ENCODE assay signal across 14 cellular contexts in the genomic region with DNA sequence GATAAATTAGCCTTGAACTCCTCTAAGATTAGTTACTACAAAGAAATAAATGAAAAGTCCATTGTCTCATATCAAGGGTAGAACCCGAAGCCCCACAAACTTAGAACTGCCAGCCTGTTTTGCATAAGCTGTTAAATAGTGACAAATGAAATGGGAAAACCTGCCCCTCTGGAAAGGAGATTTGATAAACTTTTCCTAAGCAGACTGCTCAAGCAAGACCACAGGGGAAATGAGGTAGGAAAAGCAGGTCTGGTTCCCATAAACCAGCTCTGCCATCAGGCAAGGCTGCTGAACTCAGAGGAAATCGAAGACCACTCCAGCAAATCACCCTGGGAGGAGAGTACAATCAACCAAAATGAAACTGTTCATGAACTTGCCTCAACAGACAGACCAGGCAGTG.
A peak's percentile ranks its signal among the peaks of the same experiment; 100 is the strongest.
DNase-seq lines count a peak whose midpoint lies in the region; ATAC-seq and TF ChIP-seq lines count a peak whose summit lies in the region.
"Had no signal": no experiment of that assay in that cellular context is flagged by ENCODE, and none has a peak within 500 bp of the region (broad histone marks: within the 10 kb centered on the region; RNA-seq: fewer than 3 reads in every experiment).

No MANE protein-coding gene starts in this region.

- WGBS in GM23248 (ENCODE audit: low coverage in 1 of 2, low lambda C conversion rate in 2 of 2, missing lambda C conversion rate in 2 of 2), 2 experiments = 3 to 10% methylated on average over 2 of the region's 2 CpGs

- no peaks in the 10 kb centered on the region for H3K9me2 ChIP-seq in GM23248 (ENCODE audit: insufficient read depth)

- H3K4me1 Mint-ChIP-seq in immature natural killer cell = peaks cover 49 to 56% of the 10 kb centered on the region in 2 donors
- H3K4me1 Mint-ChIP-seq in progenitor cell of endocrine pancreas (ENCODE audit: low read depth) = peaks cover 45% of the 10 kb centered on the region

- H3K27me3 ChIP-seq in GM23248 (replicated peaks; ENCODE audit: insufficient read depth) = no peaks in the 10 kb centered on the region
- H3K27me3 ChIP-seq: BLaER1 had no signal

- H3K27ac Mint-ChIP-seq in immature natural killer cell = peak overlapping the region; percentile 56 to 92 (median 80)
- peak overlapping the region; percentile 47 for H3K27ac Mint-ChIP-seq in progenitor cell of endocrine pancreas

- no peaks in the 10 kb centered on the region for H3K4me1 ChIP-seq in GM23248 (ENCODE audit: insufficient read depth)
- H3K4me1 ChIP-seq: BLaER1 had no signal

- H3K4me3 ChIP-seq in GM23248 = no peak overlapping the region
- H3K4me3 ChIP-seq: BLaER1 had no signal

- DNase-seq in NCI-H510A treated with DMSO at 0.1 percent for 48 hours (lab: John Stamatoyannopoulos, UW) (peak; percentile 14), NCI-H510A (lab: John Stamatoyannopoulos, UW) (no peak), NCI-H526 (lab: John Stamatoyannopoulos, UW) (peak; percentile 80 to 85), immature natural killer cell (no peak), progenitor cell of endocrine pancreas (ENCODE audit: low spot score, unreplicated experiment) (no peak), NCI-H2227 (lab: John Stamatoyannopoulos, UW; ENCODE audit: unreplicated experiment) (no peak), GM23248 (no peak)
- DNase-seq: 8988T, AML-193, GF-D8, GOT3, H9 had no signal

- no peaks in the 10 kb centered on the region for H3K9me3 ChIP-seq in GM23248 (ENCODE audit: low read depth)

- H3K27me3 Mint-ChIP-seq in immature natural killer cell (ENCODE audit: low read depth in 3 of 3) = peaks cover 0 to 1% (median 0%) of the 10 kb centered on the region in 3 donors
- no peaks in the 10 kb centered on the region for H3K27me3 Mint-ChIP-seq in progenitor cell of endocrine pancreas

- no peaks in the 10 kb centered on the region for H4K20me1 ChIP-seq in GM23248 (ENCODE audit: insufficient read depth)
- H4K20me1 ChIP-seq: BLaER1 had no signal

- TF ChIP-seq CTCF in progenitor cell of endocrine pancreas (IDR thresholded peaks at IDR 0.05; ENCODE audit: unreplicated experiment) = no peak

- H3K4me2 ChIP-seq in GM23248 (ENCODE audit: unreplicated experiment) = no peak overlapping the region
- H3K4me2 ChIP-seq: BLaER1 had no signal

- in situ Hi-C loops in GM23248 (cut with MboI) = no loop called here

- no peak overlapping the region for H2AFZ ChIP-seq in GM23248

- H3K9ac ChIP-seq in GM23248 = no peak overlapping the region
- H3K9ac ChIP-seq: BLaER1 had no signal

- no peaks in the 10 kb centered on the region for H3K36me3 ChIP-seq in GM23248 (ENCODE audit: low read depth)

- peaks cover 0 to 2% (median 0%) of the 10 kb centered on the region in 6 donors for H3K9me3 Mint-ChIP-seq in immature natural killer cell
- no peaks in the 10 kb centered on the region for H3K9me3 Mint-ChIP-seq in progenitor cell of endocrine pancreas (ENCODE audit: low read depth)
- H3K9me3 Mint-ChIP-seq: H9 had no signal

- no peaks in the 10 kb centered on the region for H3K79me2 ChIP-seq in GM23248 (ENCODE audit: insufficient read depth)

- H3K4me3 Mint-ChIP-seq in immature natural killer cell (peak overlapping the region in 1 of 5 donors; percentile 18), progenitor cell of endocrine pancreas (ENCODE audit: low read depth) (no peak overlapping the region)
- H3K4me3 Mint-ChIP-seq: H9 had no signal

- peaks cover 14 to 26% (median 20%) of the 10 kb centered on the region in 3 donors for H3K36me3 Mint-ChIP-seq in immature natural killer cell
- H3K36me3 Mint-ChIP-seq in progenitor cell of endocrine pancreas (ENCODE audit: insufficient read depth) = peaks cover 12% of the 10 kb centered on the region

- H3F3A ChIP-seq in GM23248 (ENCODE audit: insufficient read depth) = no peaks in the 10 kb centered on the region

- H3K27ac ChIP-seq in GM23248 = no peak overlapping the region
- H3K27ac ChIP-seq: BLaER1 had no signal

- ATAC-seq in GM19324 (IDR thresholded peaks at IDR 0.05; ENCODE audit: low FRiP score, unreplicated experiment) = no peak

Comparison
In these comparisons a context has a peak if more than half of its experiments do, and no peak if none do; other contexts are left out.
1. DNase-seq: peak in NCI-H510A treated with DMSO at 0.1 percent for 48 hours (single experiment) and NCI-H526 (2 of 2); none in NCI-H510A (single experiment), immature natural killer cell (0 of 3), progenitor cell of endocrine pancreas (single experiment), NCI-H2227 (single experiment) and GM23248 (single experiment).